ENCODE assay signal across 19 cellular contexts in genomic region chr9:124130277-124131075, GRCh38.
A peak's percentile ranks its signal among the peaks of the same experiment; 100 is the strongest.
DNase-seq lines count a peak whose midpoint lies in the region; ATAC-seq, FAIRE-seq and TF ChIP-seq lines count a peak whose summit lies in the region.
"Had no signal": no experiment of that assay in that cellular context is flagged by ENCODE, and none has a peak within 500 bp of the region (broad histone marks: within the 10 kb centered on the region; RNA-seq: fewer than 3 reads in every experiment).

No MANE protein-coding gene starts in this region.

- peak; percentile 58 for FAIRE-seq in GM12892 (lab: Jason Lieb, UNC)

- H3K9me3 Mint-ChIP-seq in activated B cell treated with CpG ODN at 0.5 μM for 24 hours, result no peaks in the 10 kb centered on the region
- no peaks in the 10 kb centered on the region for H3K9me3 Mint-ChIP-seq in stimulated activated effector memory CD8-positive, alpha-beta T cell treated with anti-CD3 and anti-CD28 coated beads, Interleukin-12 subunit alpha, Interleukin-12 subunit beta, amount 100 ng/mL, for 72 hours
- no peaks in the 10 kb centered on the region for H3K9me3 Mint-ChIP-seq in activated T-cell treated with anti-CD3 and anti-CD28 coated beads, Interleukin-2, amount 50 U/mL, for 72 hours
- H3K9me3 Mint-ChIP-seq: HFFc6, T-cell had no signal

- H3K9ac ChIP-seq in BLaER1 treated with 17β-estradiol and CSF1 and Interleukin-3, amounts not matched to agents 10 nM and 100 nM, result 0 out of 22 replicates have a peak overlapping the region, but pooled peaks of 1 of the 11 experiments have one; percentile 14

- no peak overlapping the region for H3K27ac Mint-ChIP-seq in activated B cell treated with CpG ODN at 0.5 μM for 24 hours
- peak overlapping the region; percentile 30 for H3K27ac Mint-ChIP-seq in stimulated activated effector memory CD8-positive, alpha-beta T cell treated with anti-CD3 and anti-CD28 coated beads, Interleukin-12 subunit alpha, Interleukin-12 subunit beta, amount 100 ng/mL, for 72 hours
- no peak overlapping the region for H3K27ac Mint-ChIP-seq in activated T-cell treated with anti-CD3 and anti-CD28 coated beads, Interleukin-2, amount 50 U/mL, for 72 hours
- H3K27ac Mint-ChIP-seq: HFFc6, T-cell had no signal

- no peaks in the 10 kb centered on the region for H3K36me3 Mint-ChIP-seq in activated B cell treated with CpG ODN at 0.5 μM for 24 hours (ENCODE audit: low read depth)
- no peaks in the 10 kb centered on the region for H3K36me3 Mint-ChIP-seq in stimulated activated effector memory CD8-positive, alpha-beta T cell treated with anti-CD3 and anti-CD28 coated beads, Interleukin-12 subunit alpha, Interleukin-12 subunit beta, amount 100 ng/mL, for 72 hours
- no peaks in the 10 kb centered on the region for H3K36me3 Mint-ChIP-seq in activated T-cell treated with anti-CD3 and anti-CD28 coated beads, Interleukin-2, amount 50 U/mL, for 72 hours (ENCODE audit: insufficient read depth in 2 of 2)
- H3K36me3 Mint-ChIP-seq: T-cell had no signal

- H3K36me3 ChIP-seq in BLaER1 treated with 17β-estradiol and CSF1 and Interleukin-3, amounts not matched to agents 10 nM and 100 nM, result no peaks in the 10 kb centered on the region

- ATAC-seq in activated B cell treated with CpG ODN at 0.5 μM for 24 hours (ENCODE audit: low read depth) (peak; percentile 29), HG02571 (IDR thresholded peaks at IDR 0.05; ENCODE audit: unreplicated experiment) (no peak), HG02885 (IDR thresholded peaks at IDR 0.05; ENCODE audit: poor library complexity, unreplicated experiment) (no peak)
- no peak for ATAC-seq in stimulated activated effector memory CD8-positive, alpha-beta T cell treated with anti-CD3 and anti-CD28 coated beads, Interleukin-12 subunit alpha, Interleukin-12 subunit beta, amount 100 ng/mL, for 72 hours
- no peak for ATAC-seq in activated T-cell treated with anti-CD3 and anti-CD28 coated beads, Interleukin-2, amount 50 U/mL, for 72 hours (replicated peaks in 1 of 2)
- ATAC-seq: T-cell had no signal

- H4K20me1 ChIP-seq in BLaER1 treated with 17β-estradiol and CSF1 and Interleukin-3, amounts not matched to agents 10 nM and 100 nM, result peaks cover 0 to 6% (median 0%) of the 10 kb centered on the region in 11 experiments; a peak in 1 of 22 replicates

- H3K4me2 ChIP-seq in BLaER1 treated with 17β-estradiol and CSF1 and Interleukin-3, amounts not matched to agents 10 nM and 100 nM, result peak overlapping the region in 10 of 11 experiments; percentile 16 to 70 (median 52); a peak in 17 of 22 replicates
- H3K4me2 ChIP-seq: PC-9 had no signal

- H3K4me1 ChIP-seq in BLaER1 treated with 17β-estradiol and CSF1 and Interleukin-3, amounts not matched to agents 10 nM and 100 nM, result peaks cover 0 to 34% (median 26%) of the 10 kb centered on the region in 10 experiments; a peak in 14 of 20 replicates

- H3K4me1 Mint-ChIP-seq in activated B cell treated with CpG ODN at 0.5 μM for 24 hours, result peaks cover 16% of the 10 kb centered on the region
- peaks cover 7% of the 10 kb centered on the region for H3K4me1 Mint-ChIP-seq in stimulated activated effector memory CD8-positive, alpha-beta T cell treated with anti-CD3 and anti-CD28 coated beads, Interleukin-12 subunit alpha, Interleukin-12 subunit beta, amount 100 ng/mL, for 72 hours
- H3K4me1 Mint-ChIP-seq in activated T-cell treated with anti-CD3 and anti-CD28 coated beads, Interleukin-2, amount 50 U/mL, for 72 hours (ENCODE audit: low read depth), result peaks cover 11% of the 10 kb centered on the region

- no peak overlapping the region for H3K27ac ChIP-seq in BLaER1 treated with 17β-estradiol and CSF1 and Interleukin-3, amounts not matched to agents 10 nM and 100 nM
- H3K27ac ChIP-seq: C4-2B, PC-9 had no signal

- no peaks in the 10 kb centered on the region for H3K27me3 Mint-ChIP-seq in activated B cell treated with CpG ODN at 0.5 μM for 24 hours
- H3K27me3 Mint-ChIP-seq in activated T-cell treated with anti-CD3 and anti-CD28 coated beads, Interleukin-2, amount 50 U/mL, for 72 hours (ENCODE audit: low read depth), result peaks cover 13% of the 10 kb centered on the region
- H3K27me3 Mint-ChIP-seq: T-cell had no signal

- H3K27me3 ChIP-seq in BLaER1 treated with 17β-estradiol and CSF1 and Interleukin-3, amounts not matched to agents 10 nM and 100 nM, result no peaks in the 10 kb centered on the region

- H3K9me3 ChIP-seq in BLaER1 treated with 17β-estradiol and CSF1 and Interleukin-3, amounts not matched to agents 10 nM and 100 nM (replicated peaks in 1 of 11), result no peaks in the 10 kb centered on the region

- DNase-seq in GM12892 (ENCODE audit: insufficient read length) (no peak), activated B cell treated with CpG ODN at 0.5 μM for 24 hours (no peak)
- DNase-seq in stimulated activated effector memory CD8-positive, alpha-beta T cell treated with anti-CD3 and anti-CD28 coated beads, Interleukin-12 subunit alpha, Interleukin-12 subunit beta, amount 100 ng/mL, for 72 hours (ENCODE audit: low spot score in 2 of 2), result no peak
- DNase-seq in activated T-cell treated with anti-CD3 and anti-CD28 coated beads, Interleukin-2, amount 50 U/mL, for 72 hours, result no peak
- DNase-seq: DND-41, GDM1, GOT3, HFFc6, Kasumi-1, NCI-H1417 treated with DMSO at 0.1 percent for 48 hours, NCI-H2081 treated with DMSO at 0.1 percent for 48 hours, NCI-H345, NCI-H526 treated with DMSO at 0.1 percent for 48 hours, PC-9, T-cell had no signal

- no peak overlapping the region for H3K4me3 Mint-ChIP-seq in activated B cell treated with CpG ODN at 0.5 μM for 24 hours
- H3K4me3 Mint-ChIP-seq in stimulated activated effector memory CD8-positive, alpha-beta T cell treated with anti-CD3 and anti-CD28 coated beads, Interleukin-12 subunit alpha, Interleukin-12 subunit beta, amount 100 ng/mL, for 72 hours, result no peak overlapping the region
- no peak overlapping the region for H3K4me3 Mint-ChIP-seq in activated T-cell treated with anti-CD3 and anti-CD28 coated beads, Interleukin-2, amount 50 U/mL, for 72 hours
- H3K4me3 Mint-ChIP-seq: HFFc6, T-cell had no signal

- H3K4me3 ChIP-seq in BLaER1 treated with 17β-estradiol and CSF1 and Interleukin-3, amounts not matched to agents 10 nM and 100 nM, result no peak overlapping the region
- H3K4me3 ChIP-seq: PC-9 had no signal

- CTCF ChIA-PET in activated B cell treated with CpG ODN at 0.5 μM for 24 hours (lab: Charles Lee), result interaction anchor here (0.7 to 1.3 kb wide), 2 partner anchors 67 to 190 kb away, joined by 3 to 6 read pairs; no protein-coding TSS in a partner anchor

- no peak for TF ChIP-seq CTCF in activated B cell treated with CpG ODN at 0.5 μM for 24 hours (IDR thresholded peaks at IDR 0.05)

- POLR2A ChIA-PET in activated B cell treated with CpG ODN at 0.5 μM for 24 hours (lab: Charles Lee), result interaction anchor here (0.7 kb wide), 1 partner anchor 587 kb away, joined by 11 read pairs; no protein-coding TSS in a partner anchor

- TF ChIP-seq POLR2A in GM12892 (IDR thresholded peaks at IDR 0.05; ENCODE audit: low read depth, low read length), result no peak

- intact Hi-C loops in activated B cell treated with CpG ODN at 0.5 μM for 24 hours (cut with micrococcal nuclease), result no loop called here
